Comparison of ENCODE assay signal across 1 cellular context in genomic region chr22:19604711-19605268, GRCh38.
TF ChIP-seq lines count a peak whose summit lies in the region.

No MANE protein-coding gene starts in this region.

TF ChIP-seq in liver, 16 proteins besides CTCF, POLR2A, EP300 and RAD21 (continued from another document):
- TF ChIP-seq FOXA1 (IDR thresholded peaks at IDR 0.05) (peak; percentile 6), RXRA (IDR thresholded peaks at IDR 0.05) (peak; percentile 80 to 86), REST (IDR thresholded peaks at IDR 0.05) (peak; percentile 78), JUND (IDR thresholded peaks at IDR 0.05) (peak; percentile 75 to 81), EGR1 (IDR thresholded peaks at IDR 0.05; ENCODE audit: low read depth in 2 of 2) (peak in 1 of 2 donors; percentile 28)
